Comparison of ENCODE assay signal across 8 cellular contexts in genomic region chr10:92822060-92822634, GRCh38. TPM values are rescaled to one million over a fixed set of nuclear protein-coding genes. Genes with fewer than 3 reads are reported as not detected.
DNase-seq lines count a peak whose midpoint lies in the region; ATAC-seq and TF ChIP-seq lines count a peak whose summit lies in the region.

No MANE protein-coding gene starts in this region.

- CTCF ChIA-PET in activated CD4-positive, alpha-beta memory T cell treated with anti-CD3 and anti-CD28 coated beads, Interleukin-2, amount 10 ng/mL, durations not matched to agents 7 days and 5 days (lab: Charles Lee): interaction anchor here (0.5 to 1.3 kb wide), 4 partner anchors 20 to 155 kb away, joined by 3 to 5 read pairs (median 4); no protein-coding TSS in a partner anchor

- H3K36me3 ChIP-seq in BE2C: no peaks in the 10 kb centered on the region
- no peaks in the 10 kb centered on the region for H3K36me3 ChIP-seq in testis (ENCODE audit: low read depth, missing control alignments)

- WGBS in testis, 2 donors: 39 to 47% methylated on average over 6 of the region's 6 CpGs

- H3K27me3 ChIP-seq in BE2C (no peaks in the 10 kb centered on the region), testis (no peaks in the 10 kb centered on the region)

- H3K4me1 Mint-ChIP-seq in activated CD4-positive, alpha-beta memory T cell treated with anti-CD3 and anti-CD28 coated beads, Interleukin-2, amount 10 ng/mL, durations not matched to agents 7 days and 5 days: peaks cover 9% of the 10 kb centered on the region

- TF ChIP-seq POLR2A in testis (IDR thresholded peaks at IDR 0.05): no peak

- no peak overlapping the region for H3K4me3 ChIP-seq in BE2C (ENCODE audit: low read depth, low read length)
- no peak overlapping the region for H3K4me3 ChIP-seq in testis

- no peak for TF ChIP-seq CTCF in BE2C (IDR thresholded peaks at IDR 0.05; ENCODE audit: low read depth, low read length)
- no peak for TF ChIP-seq CTCF in testis (IDR thresholded peaks at IDR 0.05)

- intact Hi-C loops in testis (cut with DNase I; ENCODE audit: low total_unique reads): no loop called here

- H3K4me1 ChIP-seq in BE2C (peaks cover 9% of the 10 kb centered on the region), testis (peaks cover 6% of the 10 kb centered on the region)

- DNase-seq in GF-D8 (lab: John Stamatoyannopoulos, UW) (peak; percentile 55), OCI-M1 (lab: John Stamatoyannopoulos, UW) (peak; percentile 94), pons (ENCODE audit: low spot score) (peak; percentile 13), BE2C (no peak), testis (no peak)
- no peak for DNase-seq in activated CD4-positive, alpha-beta memory T cell treated with anti-CD3 and anti-CD28 coated beads, Interleukin-2, amount 10 ng/mL, durations not matched to agents 7 days and 5 days

- no peak overlapping the region for H3K27ac ChIP-seq in testis

- no peak overlapping the region for H3K27ac Mint-ChIP-seq in activated CD4-positive, alpha-beta memory T cell treated with anti-CD3 and anti-CD28 coated beads, Interleukin-2, amount 10 ng/mL, durations not matched to agents 7 days and 5 days

- H3K9me3 ChIP-seq in BE2C: no peaks in the 10 kb centered on the region
- no peaks in the 10 kb centered on the region for H3K9me3 ChIP-seq in testis

- POLR2A ChIA-PET in activated CD4-positive, alpha-beta memory T cell treated with anti-CD3 and anti-CD28 coated beads, Interleukin-2, amount 10 ng/mL, durations not matched to agents 7 days and 5 days (lab: Charles Lee): interaction anchor here (0.9 to 1.6 kb wide), 2 partner anchors 27 to 28 kb away, joined by 3 to 5 read pairs; partner anchors contain the start of gene EXOC6

- ATAC-seq in esophagus mucosa: peak; percentile 38
- ATAC-seq in GM21529 (IDR thresholded peaks at IDR 0.05; ENCODE audit: unreplicated experiment): no peak

- H3K36me3 Mint-ChIP-seq in activated CD4-positive, alpha-beta memory T cell treated with anti-CD3 and anti-CD28 coated beads, Interleukin-2, amount 10 ng/mL, durations not matched to agents 7 days and 5 days (ENCODE audit: low read depth): no peaks in the 10 kb centered on the region

- H3K27me3 Mint-ChIP-seq in activated CD4-positive, alpha-beta memory T cell treated with anti-CD3 and anti-CD28 coated beads, Interleukin-2, amount 10 ng/mL, durations not matched to agents 7 days and 5 days: peaks cover 3% of the 10 kb centered on the region

- no peaks in the 10 kb centered on the region for H3K9me3 Mint-ChIP-seq in activated CD4-positive, alpha-beta memory T cell treated with anti-CD3 and anti-CD28 coated beads, Interleukin-2, amount 10 ng/mL, durations not matched to agents 7 days and 5 days

- H3K4me3 Mint-ChIP-seq in activated CD4-positive, alpha-beta memory T cell treated with anti-CD3 and anti-CD28 coated beads, Interleukin-2, amount 10 ng/mL, durations not matched to agents 7 days and 5 days: no peak overlapping the region

RNA-seq across cellular contexts. Expression of gene EXOC6, which starts 26.2 kb away (rescaled TPM):
- total RNA-seq in esophagus mucosa (3.1 TPM), testis (10 to 100 TPM; 28.0 to 38.5 TPM)
- 6.7 TPM for polyA plus RNA-seq in BE2C (2012; ENCODE audit: insufficient read depth, insufficient read length, low read depth)
- 13.3 TPM for polyA plus RNA-seq in testis (ENCODE audit: insufficient read depth, low read depth, low replicate concordance)
- total RNA-seq in activated CD4-positive, alpha-beta memory T cell treated with anti-CD3 and anti-CD28 coated beads, Interleukin-2, amount 10 ng/mL, durations not matched to agents 7 days and 5 days: 1 to 10 TPM; 9.4 to 9.9 TPM

Comparison
In these comparisons a context has a peak if more than half of its experiments do, and no peak if none do; other contexts are left out.
1. DNase-seq: peak in GF-D8 (single experiment), OCI-M1 (single experiment) and pons (single experiment); none in BE2C (single experiment), testis (single experiment) and activated CD4-positive, alpha-beta memory T cell treated with anti-CD3 and anti-CD28 coated beads, Interleukin-2, amount 10 ng/mL, durations not matched to agents 7 days and 5 days (single experiment).